Comparison of ENCODE assay signal across 10 cellular contexts in genomic region chr11:59666969-59667368, GRCh38. TPM values are rescaled to one million over a fixed set of nuclear protein-coding genes. Genes with fewer than 3 reads are reported as not detected.
A peak's percentile ranks its signal among the peaks of the same experiment; 100 is the strongest.
DNase-seq lines count a peak whose midpoint lies in the region; ATAC-seq and TF ChIP-seq lines count a peak whose summit lies in the region.
"Had no signal": no experiment of that assay in that cellular context is flagged by ENCODE, and none has a peak within 500 bp of the region (broad histone marks: within the 10 kb centered on the region; RNA-seq: fewer than 3 reads in every experiment).

No MANE protein-coding gene starts in this region.

- no peak for TF ChIP-seq CTCF in type B pancreatic cell (conservative IDR thresholded peaks at IDR 0.05)

- intact Hi-C loops in posterior vena cava (cut with DNase I) = loop anchor here in 1 of 2 donors (10.0 kb wide), 2 partner anchors 52 to 112 kb away; partner anchors contain the start of gene OSBP

- H3K4me3 ChIP-seq in H7 (ENCODE audit: insufficient read depth, low read depth, low read length) = no peak overlapping the region

- POLR2A ChIA-PET in activated CD8-positive, alpha-beta T cell treated with anti-CD3 and anti-CD28 coated beads, Interleukin-2, amount 10 ng/mL, durations not matched to agents 7 days and 5 days (lab: Charles Lee) = interaction anchor here (4.7 kb wide), 1 partner anchor 51 kb away, joined by 30 read pairs; the partner anchor contains the start of gene OSBP

- CTCF ChIA-PET in activated CD8-positive, alpha-beta T cell treated with anti-CD3 and anti-CD28 coated beads, Interleukin-2, amount 10 ng/mL, durations not matched to agents 7 days and 5 days (lab: Charles Lee) = interaction anchor here (0.8 kb wide), 1 partner anchor 130 kb away, joined by 3 read pairs; no protein-coding TSS in a partner anchor

- ATAC-seq in activated CD8-positive, alpha-beta T cell treated with anti-CD3 and anti-CD28 coated beads, Interleukin-2, amount 10 ng/mL, durations not matched to agents 7 days and 5 days = no peak

- no peaks in the 10 kb centered on the region for H3K9me3 Mint-ChIP-seq in activated naive CD4-positive, alpha-beta T cell treated with anti-CD3 and anti-CD28 coated beads, Interleukin-2, amount 50 U/mL, for 24 hours
- H3K9me3 Mint-ChIP-seq in activated CD8-positive, alpha-beta T cell treated with anti-CD3 and anti-CD28 coated beads, Interleukin-2, amount 10 ng/mL, durations not matched to agents 7 days and 5 days (ENCODE audit: insufficient read depth) = no peaks in the 10 kb centered on the region
- no peaks in the 10 kb centered on the region for H3K9me3 Mint-ChIP-seq in immature natural killer cell
- no peaks in the 10 kb centered on the region for H3K9me3 Mint-ChIP-seq in type B pancreatic cell

- no peaks in the 10 kb centered on the region for H3K27me3 ChIP-seq in H7 (ENCODE audit: control insufficient read depth, insufficient read depth, low read length)
- H3K27me3 ChIP-seq: Peyer's patch had no signal

- peaks cover 11% of the 10 kb centered on the region for H3K36me3 Mint-ChIP-seq in activated naive CD4-positive, alpha-beta T cell treated with anti-CD3 and anti-CD28 coated beads, Interleukin-2, amount 50 U/mL, for 24 hours
- peaks cover 40% of the 10 kb centered on the region for H3K36me3 Mint-ChIP-seq in activated CD8-positive, alpha-beta T cell treated with anti-CD3 and anti-CD28 coated beads, Interleukin-2, amount 10 ng/mL, durations not matched to agents 7 days and 5 days (ENCODE audit: low read depth)
- peaks cover 0 to 14% (median 12%) of the 10 kb centered on the region in 3 donors for H3K36me3 Mint-ChIP-seq in immature natural killer cell
- peaks cover 14% of the 10 kb centered on the region for H3K36me3 Mint-ChIP-seq in type B pancreatic cell

- peak overlapping the region; percentile 56 for H3K27ac Mint-ChIP-seq in activated naive CD4-positive, alpha-beta T cell treated with anti-CD3 and anti-CD28 coated beads, Interleukin-2, amount 50 U/mL, for 24 hours
- H3K27ac Mint-ChIP-seq in activated CD8-positive, alpha-beta T cell treated with anti-CD3 and anti-CD28 coated beads, Interleukin-2, amount 10 ng/mL, durations not matched to agents 7 days and 5 days = peak overlapping the region; percentile 56
- peak overlapping the region; percentile 3 to 99 (median 86) for H3K27ac Mint-ChIP-seq in immature natural killer cell
- peak overlapping the region; percentile 13 for H3K27ac Mint-ChIP-seq in type B pancreatic cell

- H3K36me3 ChIP-seq in H7 (replicated peaks; ENCODE audit: control insufficient read depth, insufficient read depth, low read length) = peaks cover 11% of the 10 kb centered on the region

- H3K27me3 Mint-ChIP-seq in activated naive CD4-positive, alpha-beta T cell treated with anti-CD3 and anti-CD28 coated beads, Interleukin-2, amount 50 U/mL, for 24 hours = no peaks in the 10 kb centered on the region
- H3K27me3 Mint-ChIP-seq in activated CD8-positive, alpha-beta T cell treated with anti-CD3 and anti-CD28 coated beads, Interleukin-2, amount 10 ng/mL, durations not matched to agents 7 days and 5 days (ENCODE audit: low read depth) = no peaks in the 10 kb centered on the region
- H3K27me3 Mint-ChIP-seq in immature natural killer cell (ENCODE audit: low read depth in 3 of 3) = peaks cover 7 to 16% (median 8%) of the 10 kb centered on the region in 3 donors
- no peaks in the 10 kb centered on the region for H3K27me3 Mint-ChIP-seq in type B pancreatic cell

- peak overlapping the region; percentile 93 for H3K4me3 Mint-ChIP-seq in activated naive CD4-positive, alpha-beta T cell treated with anti-CD3 and anti-CD28 coated beads, Interleukin-2, amount 50 U/mL, for 24 hours
- peak overlapping the region; percentile 86 for H3K4me3 Mint-ChIP-seq in activated CD8-positive, alpha-beta T cell treated with anti-CD3 and anti-CD28 coated beads, Interleukin-2, amount 10 ng/mL, durations not matched to agents 7 days and 5 days
- H3K4me3 Mint-ChIP-seq in immature natural killer cell (peak overlapping the region in 3 of 5 donors; percentile 22 to 94 (median 91)), type B pancreatic cell (peak overlapping the region; percentile 92)

- peaks cover 53% of the 10 kb centered on the region for H3K4me1 Mint-ChIP-seq in activated naive CD4-positive, alpha-beta T cell treated with anti-CD3 and anti-CD28 coated beads, Interleukin-2, amount 50 U/mL, for 24 hours
- H3K4me1 Mint-ChIP-seq in activated CD8-positive, alpha-beta T cell treated with anti-CD3 and anti-CD28 coated beads, Interleukin-2, amount 10 ng/mL, durations not matched to agents 7 days and 5 days (ENCODE audit: low read depth) = peaks cover 49% of the 10 kb centered on the region
- H3K4me1 Mint-ChIP-seq in immature natural killer cell (peaks cover 38 to 66% of the 10 kb centered on the region in 2 donors), type B pancreatic cell (ENCODE audit: unreplicated experiment) (peaks cover 26% of the 10 kb centered on the region)

- no peak for DNase-seq in activated naive CD4-positive, alpha-beta T cell treated with anti-CD3 and anti-CD28 coated beads, Interleukin-2, amount 50 U/mL, for 16 hours
- no peak for DNase-seq in activated CD8-positive, alpha-beta T cell treated with anti-CD3 and anti-CD28 coated beads, Interleukin-2, amount 10 ng/mL, durations not matched to agents 7 days and 5 days
- DNase-seq in immature natural killer cell = no peak
- no peak for DNase-seq in type B pancreatic cell (ENCODE audit: extremely low spot score, unreplicated experiment)
- DNase-seq in posterior vena cava (ENCODE audit: low spot score) = no peak
- no peak for DNase-seq in H7
- no peak for DNase-seq in HuH-7 (ENCODE audit: low spot score)
- DNase-seq: Peyer's patch; stimulated activated CD4-positive, alpha-beta T cell treated with anti-CD3 and anti-CD28 coated beads, Interleukin-4, amount 100 ng/mL, for 1 hour had no signal

RNA-seq across cellular contexts. Expression of gene PATL1, which starts 1.9 kb away (rescaled TPM):
- total RNA-seq in activated CD8-positive, alpha-beta T cell treated with anti-CD3 and anti-CD28 coated beads, Interleukin-2, amount 10 ng/mL, durations not matched to agents 7 days and 5 days = 10 to 100 TPM; 47.8 to 49.9 TPM
- polyA plus RNA-seq in immature natural killer cell = 1 to 10 TPM; 2.2 to 6.2 (median 2.4) TPM
- total RNA-seq in type B pancreatic cell (ENCODE audit: low replicate concordance) (35.0 and 37.4 TPM in 2 replicates), posterior vena cava (10 to 100 TPM; 19.4 to 24.2 TPM)
- 13.5 and 14.7 TPM in 2 replicates for total RNA-seq in H7 (2014; rRNA removed; shearing (Covaris generic))

RNA-seq across cellular contexts. Expression of gene OR10V1, which starts 46.7 kb away (rescaled TPM):
- total RNA-seq in activated CD8-positive, alpha-beta T cell treated with anti-CD3 and anti-CD28 coated beads, Interleukin-2, amount 10 ng/mL, durations not matched to agents 7 days and 5 days = not detected
- not detected for polyA plus RNA-seq in immature natural killer cell
- total RNA-seq in type B pancreatic cell (ENCODE audit: low replicate concordance) (not detected in 2 replicates), posterior vena cava (not detected)
- total RNA-seq in H7 (2014; rRNA removed; shearing (Covaris generic)) = not detected in 2 replicates
- total RNA-seq: Peyer's patch had no signal

RNA-seq across cellular contexts. Expression of gene OSBP, which starts 51.4 kb away (rescaled TPM):
- 10 to 100 TPM; 34.4 to 38.6 TPM for total RNA-seq in activated CD8-positive, alpha-beta T cell treated with anti-CD3 and anti-CD28 coated beads, Interleukin-2, amount 10 ng/mL, durations not matched to agents 7 days and 5 days
- 10 to 100 TPM; 14.7 to 22.2 (median 19.0) TPM for polyA plus RNA-seq in immature natural killer cell
- 42.4 and 44.5 TPM in 2 replicates for total RNA-seq in type B pancreatic cell (ENCODE audit: low replicate concordance)
- 10 to 100 TPM; 29.7 to 35.7 TPM for total RNA-seq in posterior vena cava
- 18.4 and 27.3 TPM in 2 replicates for total RNA-seq in H7 (2014; rRNA removed; shearing (Covaris generic))

Comparison
In these comparisons a context has a peak if more than half of its experiments do, and no peak if none do; other contexts are left out.
1. H3K27ac Mint-ChIP-seq: peak in every context shown above with its lines; median percentile 86 in immature natural killer cell; 56 in activated naive CD4-positive, alpha-beta T cell treated with anti-CD3 and anti-CD28 coated beads, Interleukin-2, amount 50 U/mL, for 24 hours; 56 in activated CD8-positive, alpha-beta T cell treated with anti-CD3 and anti-CD28 coated beads, Interleukin-2, amount 10 ng/mL, durations not matched to agents 7 days and 5 days; 13 in type B pancreatic cell.